In genomic region chr3:126157083-126157768, GRCh38 we compare ENCODE assay signal across 23 cellular contexts. TPM values are rescaled to one million over a fixed set of nuclear protein-coding genes. Genes with fewer than 3 reads are reported as not detected.
DNase-seq lines count a peak whose midpoint lies in the region; FAIRE-seq and TF ChIP-seq lines count a peak whose summit lies in the region.
"Had no signal": no experiment of that assay in that cellular context is flagged by ENCODE, and none has a peak within 500 bp of the region (broad histone marks: within the 10 kb centered on the region; RNA-seq: fewer than 3 reads in every experiment).

No MANE protein-coding gene starts in this region.

- H3K9me3 Mint-ChIP-seq in osteocyte (ENCODE audit: unreplicated experiment), result no peaks in the 10 kb centered on the region
- H3K9me3 Mint-ChIP-seq: HFFc6 had no signal

- H3K9me3 ChIP-seq in breast epithelium (no peaks in the 10 kb centered on the region), uterus (no peaks in the 10 kb centered on the region), WERI-Rb-1 (ENCODE audit: severe bottlenecking) (no peaks in the 10 kb centered on the region)
- H3K9me3 ChIP-seq: HAP-1, MG63 had no signal

- DNase-seq in AG08396 (ENCODE audit: low spot score) (peak; percentile 1), D341Med (ENCODE audit: low spot score) (peak; percentile 21), iPS-NIHi11 (ENCODE audit: low spot score) (peak; percentile 2), osteocyte (ENCODE audit: extremely low spot score, unreplicated experiment) (peak; percentile 81), breast epithelium (ENCODE audit: low spot score in 2 of 2) (no peak), GM12892 (ENCODE audit: insufficient read length) (no peak), uterus (no peak), WERI-Rb-1 (no peak)
- DNase-seq: Calu3; DMS153; DND-41; GOT3; HFFc6; KG1; MG63; NCI-H1417; NCI-H1694; NCI-H2029 treated with DMSO at 0.1 percent for 48 hours; NCI-H446 treated with DMSO at 0.1 percent for 48 hours; NCI-H526; NK-92 treated with Interleukin-12 subunit alpha and Interleukin-12 subunit beta, amount 100 ng/mL, for 24 hours; PC-3 had no signal

- no peak overlapping the region for H3K4me3 Mint-ChIP-seq in osteocyte (ENCODE audit: unreplicated experiment)
- H3K4me3 Mint-ChIP-seq: HFFc6 had no signal

- FAIRE-seq in GM12892 (lab: Jason Lieb, UNC), result no peak

- H3K27me3 Mint-ChIP-seq in osteocyte (ENCODE audit: unreplicated experiment), result peaks cover 7% of the 10 kb centered on the region

- intact Hi-C loops in breast epithelium (cut with DNase I; ENCODE audit: low total_unique reads) (no loop called here), uterus (cut with DNase I; ENCODE audit: low total_unique reads) (no loop called here)

- TF ChIP-seq CTCF in osteocyte (IDR thresholded peaks at IDR 0.05), result no peak
- no peak for TF ChIP-seq CTCF in breast epithelium (IDR thresholded peaks at IDR 0.05)
- TF ChIP-seq CTCF in uterus (IDR thresholded peaks at IDR 0.05), result no peak
- no peak for TF ChIP-seq CTCF in WERI-Rb-1 (IDR thresholded peaks at IDR 0.05; ENCODE audit: low read depth, low read length)

- H3K27me3 ChIP-seq in breast epithelium (no peaks in the 10 kb centered on the region), uterus (no peaks in the 10 kb centered on the region), WERI-Rb-1 (ENCODE audit: insufficient read depth, low read depth, severe bottlenecking) (no peaks in the 10 kb centered on the region)

- no peak overlapping the region for H3K4me3 ChIP-seq in breast epithelium
- H3K4me3 ChIP-seq in uterus, result no peak overlapping the region
- no peak overlapping the region for H3K4me3 ChIP-seq in WERI-Rb-1 (ENCODE audit: low read depth, low read length)
- H3K4me3 ChIP-seq: HAP-1, MG63 had no signal

- no peak overlapping the region for H3K27ac ChIP-seq in breast epithelium
- no peak overlapping the region for H3K27ac ChIP-seq in uterus
- no peak overlapping the region for H3K27ac ChIP-seq in WERI-Rb-1

- H3K36me3 Mint-ChIP-seq in osteocyte (ENCODE audit: unreplicated experiment), result no peaks in the 10 kb centered on the region

- H3K36me3 ChIP-seq in breast epithelium (no peaks in the 10 kb centered on the region), uterus (no peaks in the 10 kb centered on the region), WERI-Rb-1 (no peaks in the 10 kb centered on the region)
- H3K36me3 ChIP-seq: HAP-1, MG63 had no signal

- H3K4me1 ChIP-seq in breast epithelium (no peaks in the 10 kb centered on the region), uterus (no peaks in the 10 kb centered on the region)
- H3K4me1 ChIP-seq: HAP-1 had no signal

- TF ChIP-seq POLR2A in breast epithelium (IDR thresholded peaks at IDR 0.05), result no peak
- TF ChIP-seq POLR2A in GM12892 (IDR thresholded peaks at IDR 0.05; ENCODE audit: low read depth, low read length), result no peak
- TF ChIP-seq POLR2A in uterus (IDR thresholded peaks at IDR 0.05), result no peak

- H3K27ac Mint-ChIP-seq in osteocyte (ENCODE audit: unreplicated experiment), result no peak overlapping the region
- H3K27ac Mint-ChIP-seq: HFFc6 had no signal

- no peaks in the 10 kb centered on the region for H3K4me1 Mint-ChIP-seq in osteocyte (ENCODE audit: unreplicated experiment)

RNA-seq across cellular contexts. Expression of gene ALDH1L1, which starts 23.2 kb away (rescaled TPM):
- total RNA-seq in osteocyte (1.4 and 1.5 TPM in 2 replicates), breast epithelium (10 to 100 TPM; 10.8 to 88.3 (median 29.0) TPM), uterus (10 to 100 TPM in 2 of 4 donors, 1 to 10 TPM in 2; 2.1 to 27.3 (median 8.4) TPM)
- polyA plus RNA-seq in GM12892 (2012; ENCODE audit: missing spikeins), result 0.55 TPM
- total RNA-seq: PC-3 had no signal

Comparison
In these comparisons a context has a peak if more than half of its experiments do, and no peak if none do; other contexts are left out.
1. DNase-seq: peak in AG08396 (single experiment), D341Med (single experiment), iPS-NIHi11 (single experiment) and osteocyte (single experiment); none in breast epithelium (0 of 2), GM12892 (single experiment), uterus (0 of 2) and WERI-Rb-1 (single experiment).